Comparison of ENCODE assay signal across 8 cellular contexts in the genomic region with DNA sequence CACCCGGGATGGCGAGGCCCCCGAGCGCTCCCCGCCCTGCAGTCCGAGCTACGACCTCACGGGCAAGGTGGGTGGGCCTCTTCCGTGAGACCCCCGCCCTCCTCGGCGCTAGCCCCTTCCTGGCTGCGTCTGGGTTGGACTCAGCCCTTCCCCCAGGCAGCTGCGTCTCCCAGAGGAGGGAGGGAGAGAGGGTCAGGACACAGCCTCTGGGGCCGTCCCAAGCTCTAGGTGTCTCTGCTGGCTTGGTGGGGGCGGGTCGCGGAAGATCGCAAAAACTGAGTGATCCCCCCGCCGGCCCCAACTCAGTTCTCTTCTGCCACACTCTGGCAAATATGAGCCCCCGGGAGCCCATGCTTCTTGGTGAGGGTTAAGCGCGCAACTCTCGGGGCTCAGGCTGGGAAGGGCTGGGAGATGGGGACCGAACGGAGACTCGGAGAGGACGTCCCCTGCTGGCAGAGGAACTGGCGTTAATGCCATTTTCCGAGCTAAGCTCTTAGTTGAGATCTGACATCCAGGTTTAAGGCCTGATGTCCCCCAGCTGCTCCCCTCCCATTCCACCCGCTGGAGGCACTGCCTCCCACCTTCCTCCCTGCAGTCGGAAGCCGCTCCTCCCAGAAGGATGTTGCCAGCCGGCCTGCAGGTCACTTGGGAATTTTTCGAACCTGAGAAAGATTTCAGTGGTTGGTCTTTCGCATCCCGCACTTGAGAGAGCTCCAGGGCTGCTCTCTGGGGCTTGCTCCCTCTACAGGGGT. TPM values are rescaled to one million over a fixed set of nuclear protein-coding genes. Genes with fewer than 3 reads are reported as not detected.
DNase-seq lines count a peak whose midpoint lies in the region; ATAC-seq and TF ChIP-seq lines count a peak whose summit lies in the region.

No MANE protein-coding gene starts in this region.

- no peak overlapping the region; the same call in 1 of the 2 replicates for H3K9ac ChIP-seq in KMS-11

- H2AFZ ChIP-seq in KMS-11 (ENCODE audit: low read depth): peak overlapping the region; percentile 82

- no peak for TF ChIP-seq POLR2A in esophagus squamous epithelium (IDR thresholded peaks at IDR 0.05)

- H3K36me3 Mint-ChIP-seq in WTC11: no peaks in the 10 kb centered on the region

- peak overlapping the region; percentile 88 for H3K4me2 ChIP-seq in KMS-11

- peaks cover 34% of the 10 kb centered on the region for H3K4me1 Mint-ChIP-seq in WTC11

- TF ChIP-seq CTCF in KMS-11 (conservative IDR thresholded peaks at IDR 0.05; ENCODE audit: low read depth, low read length): peak; percentile 48
- no peak for TF ChIP-seq CTCF in WTC11 (IDR thresholded peaks at IDR 0.05)
- TF ChIP-seq CTCF in esophagus squamous epithelium (IDR thresholded peaks at IDR 0.05): peak in 5 of 6 experiments; percentile 15 to 37 (median 25)
- no peak for TF ChIP-seq CTCF in neutrophil (IDR thresholded peaks at IDR 0.05)

- intact Hi-C loops in esophagus squamous epithelium (cut with DNase I): no loop called here

- H3K4me1 ChIP-seq in KMS-11 (ENCODE audit: low read depth, poor library complexity, severe bottlenecking) (peaks cover 40% of the 10 kb centered on the region), esophagus squamous epithelium (peaks cover 20 to 45% (median 25%) of the 10 kb centered on the region in 3 donors), neutrophil (ENCODE audit: control insufficient read depth in 1 of 2, insufficient read depth in 1 of 2, low read depth in 1 of 2, low read length in 1 of 2) (peaks cover 63 to 67% of the 10 kb centered on the region in 2 experiments)

- H3K36me3 ChIP-seq in KMS-11 (ENCODE audit: insufficient read depth) (no peaks in the 10 kb centered on the region), esophagus squamous epithelium (no peaks in the 10 kb centered on the region), neutrophil (peaks cover 4% of the 10 kb centered on the region)

- POLR2A ChIA-PET in WTC11 (lab: Charles Lee): interaction anchor here (0.5 to 3.2 kb wide), 6 partner anchors 8 to 236 kb away, joined by 3 to 13 read pairs (median 6); a partner anchor contains a TSS

- H3K9me3 ChIP-seq in esophagus squamous epithelium: no peaks in the 10 kb centered on the region
- H3K9me3 ChIP-seq in neutrophil: no peaks in the 10 kb centered on the region

- no peak overlapping the region for H3K27ac Mint-ChIP-seq in WTC11

- H3K27me3 Mint-ChIP-seq in WTC11 (ENCODE audit: low read depth): peaks cover 18% of the 10 kb centered on the region

- H3K4me3 ChIP-seq in KMS-11 (IDR thresholded peaks at IDR 0.05; ENCODE audit: insufficient read depth, low read depth, low read length) (no peak overlapping the region), esophagus squamous epithelium (peak overlapping the region; percentile 16 to 66 (median 36)), neutrophil (ENCODE audit: low read depth in 1 of 2, low read length in 1 of 2) (peak overlapping the region; percentile 82 to 89)

- peak; percentile 80 for DNase-seq in DMS53 (lab: John Stamatoyannopoulos, UW)
- DNase-seq in WTC11 (ENCODE audit: low spot score): peak; percentile 77
- DNase-seq in esophagus squamous epithelium (lab: John Stamatoyannopoulos, UW): no peak
- no peak for DNase-seq in 8988T

- peaks cover 11% of the 10 kb centered on the region; the same call in 1 of the 2 replicates for H3K27me3 ChIP-seq in KMS-11 (ENCODE audit: insufficient read depth, low read depth)
- peaks cover 0 to 89% (median 7%) of the 10 kb centered on the region in 4 donors for H3K27me3 ChIP-seq in esophagus squamous epithelium
- no peaks in the 10 kb centered on the region for H3K27me3 ChIP-seq in neutrophil

- ATAC-seq in WTC11 (peak; percentile 59), HG02870 (IDR thresholded peaks at IDR 0.05; ENCODE audit: unreplicated experiment) (no peak), GM18519 (IDR thresholded peaks at IDR 0.05; ENCODE audit: low FRiP score, unreplicated experiment) (no peak)

- no peaks in the 10 kb centered on the region for H3K79me2 ChIP-seq in KMS-11 (ENCODE audit: insufficient read depth, low read depth)

- CTCF ChIA-PET in WTC11 (lab: Charles Lee): interaction anchor here (0.6 to 5.2 kb wide), 55 partner anchors 8 to 380 kb away, joined by 3 to 296 read pairs (median 5); a partner anchor contains a TSS

- no peaks in the 10 kb centered on the region for H3K9me3 Mint-ChIP-seq in WTC11

- no peaks in the 10 kb centered on the region for H4K20me1 ChIP-seq in KMS-11 (ENCODE audit: insufficient read depth)

- H3K4me3 Mint-ChIP-seq in WTC11: peak overlapping the region; percentile 81

- H3K27ac ChIP-seq in KMS-11 (peak overlapping the region; percentile 33), esophagus squamous epithelium (peak overlapping the region in 3 of 4 donors; percentile 3 to 67 (median 64)), neutrophil (peak overlapping the region; percentile 98)

- WGBS in esophagus squamous epithelium, 2 donors: 5 to 12% methylated on average over 11 to 12 of the region's 38 CpGs

TF ChIP-seq in WTC11, 78 proteins besides CTCF, POLR2A, EP300 and RAD21:
- TF ChIP-seq EMX1 (CRISPR knock-in tag; IDR thresholded peaks at IDR 0.05) (no peak), SP1 (CRISPR knock-in tag; conservative IDR thresholded peaks at IDR 0.05) (peak; percentile 47; the same call in 1 of the 2 replicates), MYBL2 (CRISPR knock-in tag; IDR thresholded peaks at IDR 0.05) (0 out of 2 replicates have a peak, but pooled peaks have one; percentile 44), FOXP1 (CRISPR knock-in tag; IDR thresholded peaks at IDR 0.05; ENCODE audit: borderline replicate concordance) (0 out of 2 replicates have a peak, but pooled peaks have one; percentile 4), ETV6 (CRISPR knock-in tag; IDR thresholded peaks at IDR 0.05) (peak; percentile 65; the same call in 1 of the 2 replicates), CREM (CRISPR knock-in tag; IDR thresholded peaks at IDR 0.05) (0 out of 2 replicates have a peak, but pooled peaks have one; percentile 49), ZNF263 (CRISPR knock-in tag; IDR thresholded peaks at IDR 0.05; ENCODE audit: low read depth) (peak; percentile 90)
- TF ChIP-seq, protein P1, sequence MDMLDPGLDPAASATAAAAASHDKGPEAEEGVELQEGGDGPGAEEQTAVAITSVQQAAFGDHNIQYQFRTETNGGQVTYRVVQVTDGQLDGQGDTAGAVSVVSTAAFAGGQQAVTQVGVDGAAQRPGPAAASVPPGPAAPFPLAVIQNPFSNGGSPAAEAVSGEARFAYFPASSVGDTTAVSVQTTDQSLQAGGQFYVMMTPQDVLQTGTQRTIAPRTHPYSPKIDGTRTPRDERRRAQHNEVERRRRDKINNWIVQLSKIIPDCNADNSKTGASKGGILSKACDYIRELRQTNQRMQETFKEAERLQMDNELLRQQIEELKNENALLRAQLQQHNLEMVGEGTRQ (CRISPR knock-in tag; IDR thresholded peaks at IDR 0.05): no peak
- TF ChIP-seq, protein P2, sequence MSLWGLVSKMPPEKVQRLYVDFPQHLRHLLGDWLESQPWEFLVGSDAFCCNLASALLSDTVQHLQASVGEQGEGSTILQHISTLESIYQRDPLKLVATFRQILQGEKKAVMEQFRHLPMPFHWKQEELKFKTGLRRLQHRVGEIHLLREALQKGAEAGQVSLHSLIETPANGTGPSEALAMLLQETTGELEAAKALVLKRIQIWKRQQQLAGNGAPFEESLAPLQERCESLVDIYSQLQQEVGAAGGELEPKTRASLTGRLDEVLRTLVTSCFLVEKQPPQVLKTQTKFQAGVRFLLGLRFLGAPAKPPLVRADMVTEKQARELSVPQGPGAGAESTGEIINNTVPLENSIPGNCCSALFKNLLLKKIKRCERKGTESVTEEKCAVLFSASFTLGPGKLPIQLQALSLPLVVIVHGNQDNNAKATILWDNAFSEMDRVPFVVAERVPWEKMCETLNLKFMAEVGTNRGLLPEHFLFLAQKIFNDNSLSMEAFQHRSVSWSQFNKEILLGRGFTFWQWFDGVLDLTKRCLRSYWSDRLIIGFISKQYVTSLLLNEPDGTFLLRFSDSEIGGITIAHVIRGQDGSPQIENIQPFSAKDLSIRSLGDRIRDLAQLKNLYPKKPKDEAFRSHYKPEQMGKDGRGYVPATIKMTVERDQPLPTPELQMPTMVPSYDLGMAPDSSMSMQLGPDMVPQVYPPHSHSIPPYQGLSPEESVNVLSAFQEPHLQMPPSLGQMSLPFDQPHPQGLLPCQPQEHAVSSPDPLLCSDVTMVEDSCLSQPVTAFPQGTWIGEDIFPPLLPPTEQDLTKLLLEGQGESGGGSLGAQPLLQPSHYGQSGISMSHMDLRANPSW (CRISPR knock-in tag; conservative IDR thresholded peaks at IDR 0.05; ENCODE audit: low read depth): no peak
- TF ChIP-seq, protein P3, sequence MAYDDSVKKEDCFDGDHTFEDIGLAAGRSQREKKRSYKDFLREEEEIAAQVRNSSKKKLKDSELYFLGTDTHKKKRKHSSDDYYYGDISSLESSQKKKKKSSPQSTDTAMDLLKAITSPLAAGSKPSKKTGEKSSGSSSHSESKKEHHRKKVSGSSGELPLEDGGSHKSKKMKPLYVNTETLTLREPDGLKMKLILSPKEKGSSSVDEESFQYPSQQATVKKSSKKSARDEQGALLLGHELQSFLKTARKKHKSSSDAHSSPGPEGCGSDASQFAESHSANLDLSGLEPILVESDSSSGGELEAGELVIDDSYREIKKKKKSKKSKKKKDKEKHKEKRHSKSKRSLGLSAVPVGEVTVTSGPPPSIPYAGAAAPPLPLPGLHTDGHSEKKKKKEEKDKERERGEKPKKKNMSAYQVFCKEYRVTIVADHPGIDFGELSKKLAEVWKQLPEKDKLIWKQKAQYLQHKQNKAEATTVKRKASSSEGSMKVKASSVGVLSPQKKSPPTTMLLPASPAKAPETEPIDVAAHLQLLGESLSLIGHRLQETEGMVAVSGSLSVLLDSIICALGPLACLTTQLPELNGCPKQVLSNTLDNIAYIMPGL (CRISPR knock-in tag; IDR thresholded peaks at IDR 0.05): peak; percentile 70

RNA-seq across cellular contexts. Expression of a gene that starts 0.4 kb away (rescaled TPM):
- total RNA-seq in WTC11 (2021) (8.8 to 9.4 TPM (median 8.9 TPM) in 3 replicates), esophagus squamous epithelium (1 to 10 TPM in 2 of 4 donors, under 1 TPM in 1, not detected in 1; 0.44 to 3.2 (median 1.6) TPM)

RNA-seq across cellular contexts. Expression of a gene that starts 11.0 kb away (rescaled TPM):
- 86.9 to 111 TPM (median 97.1 TPM) in 3 replicates for total RNA-seq in WTC11 (2021)
- total RNA-seq in esophagus squamous epithelium: 100 to 1,000 TPM; 214 to 483 (median 313) TPM

RNA-seq across cellular contexts. Expression of a gene that starts 24.8 kb away (rescaled TPM):
- total RNA-seq in WTC11 (2021) (not detected in 3 replicates), esophagus squamous epithelium (1 to 10 TPM in 2 of 4 donors, under 1 TPM in 2; 0.48 to 1.3 (median 0.89) TPM)

RNA-seq across cellular contexts. Expression of a gene that starts 38.7 kb away (rescaled TPM):
- total RNA-seq in WTC11 (2021) (66.0 to 71.2 TPM (median 67.1 TPM) in 3 replicates), esophagus squamous epithelium (10 to 100 TPM; 17.3 to 29.8 (median 24.5) TPM)

Comparison
In these comparisons a context has a peak if more than half of its experiments do, and no peak if none do; other contexts are left out.
1. DNase-seq: peak in DMS53 (single experiment) and WTC11 (single experiment); none in esophagus squamous epithelium (single experiment) and 8988T (single experiment).
2. H3K27ac ChIP-seq: peak in every context shown above with its lines; median percentile 98 in neutrophil; 64 in esophagus squamous epithelium; 33 in KMS-11.
3. CTCF ChIP-seq: peak in KMS-11 (single experiment) and esophagus squamous epithelium (5 of 6); none in WTC11 (single experiment) and neutrophil (single experiment).